ENCODE assay signal across 15 cellular contexts in the genomic region with DNA sequence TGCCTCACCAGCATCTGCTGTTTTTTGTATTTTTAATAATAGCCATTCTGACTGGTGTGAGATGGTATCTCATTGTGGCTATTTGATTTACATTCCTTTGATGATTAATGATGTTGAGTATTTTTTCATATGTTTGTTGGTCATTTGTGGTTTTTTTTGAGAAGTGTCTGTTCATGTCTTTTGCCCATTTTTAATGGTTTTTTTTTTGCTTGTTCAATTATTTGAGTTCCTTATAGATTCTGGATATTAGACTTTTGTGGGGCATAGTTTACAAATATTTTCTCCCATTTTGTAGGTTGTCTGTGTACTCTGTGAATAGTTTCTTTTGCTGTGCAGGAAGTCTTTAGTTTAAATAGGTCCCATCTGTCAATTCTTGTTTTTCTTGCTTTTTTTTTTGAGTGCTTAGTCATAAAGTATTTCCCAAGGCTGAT.
"Had no signal": no experiment of that assay in that cellular context is flagged by ENCODE, and none has a peak within 500 bp of the region (broad histone marks: within the 10 kb centered on the region; RNA-seq: fewer than 3 reads in every experiment).

No MANE protein-coding gene starts in this region.

- ATAC-seq: activated CD4-positive, alpha-beta T cell treated with anti-CD3 and anti-CD28 coated beads for 36 hours; lower lobe of right lung; naive thymus-derived CD4-positive, alpha-beta T cell; stimulated activated effector memory CD8-positive, alpha-beta T cell treated with anti-CD3 and anti-CD28 coated beads, Interleukin-12 subunit alpha, Interleukin-12 subunit beta, amount 100 ng/mL, for 72 hours; T-cell had no signal

- H3K9me3 ChIP-seq: neutrophil had no signal

- H3K27ac ChIP-seq: brain microvascular endothelial cell, esophagus muscularis mucosa, lower lobe of right lung, neutrophil, right atrium auricular region, tibial artery, VCaP had no signal

- H3K27me3 ChIP-seq: brain microvascular endothelial cell, esophagus muscularis mucosa, neutrophil, right atrium auricular region, tibial artery had no signal

- DNase-seq: activated CD4-positive, alpha-beta T cell treated with anti-CD3 and anti-CD28 coated beads for 36 hours; activated naive CD4-positive, alpha-beta T cell treated with anti-CD3 and anti-CD28 coated beads for 36 hours; brain microvascular endothelial cell; lower lobe of right lung; naive thymus-derived CD4-positive, alpha-beta T cell; posterior cingulate gyrus; small intestine; T-cell; T1000; tibial artery had no signal

- H3K4me3 ChIP-seq: esophagus muscularis mucosa, lower lobe of right lung, right atrium auricular region, tibial artery had no signal

- H3K36me3 ChIP-seq: brain microvascular endothelial cell, esophagus muscularis mucosa, lower lobe of right lung, neutrophil, right atrium auricular region, tibial artery had no signal

- H3K4me1 ChIP-seq: esophagus muscularis mucosa, lower lobe of right lung, right atrium auricular region, tibial artery had no signal
